In genomic region chr9:115591584-115591984, GRCh38 we compare ENCODE assay signal across 1 cellular context.
A peak's percentile ranks its signal among the peaks of the same experiment; 100 is the strongest.
TF ChIP-seq lines count a peak whose summit lies in the region.

No MANE protein-coding gene starts in this region.

TF ChIP-seq in liver, 16 proteins besides CTCF, POLR2A, EP300 and RAD21 (continued from another document):
- TF ChIP-seq ZBTB33 (IDR thresholded peaks at IDR 0.05) (no peak), SP1 (IDR thresholded peaks at IDR 0.05) (peak; percentile 56), MAX (IDR thresholded peaks at IDR 0.05) (no peak), HNF4A (conservative IDR thresholded peaks at IDR 0.05) (peak; percentile 45 to 62), GABPA (IDR thresholded peaks at IDR 0.05 in 1 of 2, conservative IDR thresholded peaks at IDR 0.05 in 1 of 2) (peak in 1 of 2 donors; percentile 58), REST (IDR thresholded peaks at IDR 0.05) (no peak), HNF4G (IDR thresholded peaks at IDR 0.05) (no peak), ATF3 (IDR thresholded peaks at IDR 0.05) (peak; percentile 8)
TF ChIP-seq in liver: peak in this region for 7.
